8 cellular contexts compared by ENCODE assay signal in the genomic region with DNA sequence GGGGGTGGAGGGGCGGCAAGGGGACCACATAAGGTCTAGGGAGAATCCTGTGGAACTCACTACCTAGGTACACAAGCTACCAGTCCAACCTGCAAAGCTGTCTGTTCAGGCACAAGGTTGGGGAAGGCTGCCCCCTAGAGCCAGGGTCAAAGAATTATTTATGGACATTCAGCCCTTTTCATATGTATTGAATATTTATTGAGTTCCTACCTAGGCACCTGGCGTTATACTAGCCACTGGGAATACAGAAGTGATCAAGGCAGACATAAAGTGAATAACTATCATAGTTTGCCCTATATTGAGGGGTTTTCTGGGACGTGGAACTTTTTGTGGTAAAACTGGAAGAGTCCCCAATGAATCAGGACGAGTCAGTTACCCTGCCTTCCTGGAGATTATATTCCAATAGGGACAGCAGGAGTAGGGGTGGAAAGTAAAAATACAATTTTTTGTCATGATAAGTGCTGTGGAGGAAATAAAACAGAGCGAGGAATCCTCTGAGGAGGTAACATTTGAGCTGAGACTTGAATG. TPM values are rescaled to one million over a fixed set of nuclear protein-coding genes. Genes with fewer than 3 reads are reported as not detected.
DNase-seq lines count a peak whose midpoint lies in the region; ATAC-seq and TF ChIP-seq lines count a peak whose summit lies in the region.

No MANE protein-coding gene starts in this region.

- peak; percentile 60 for TF ChIP-seq CTCF in AG10803 (conservative IDR thresholded peaks at IDR 0.05; ENCODE audit: low read length)

- DNase-seq in AG10803 (ENCODE audit: low read depth), result peak; percentile 43
- peak; percentile 54 for DNase-seq in GM19238 (ENCODE audit: insufficient read length, low spot score)
- DNase-seq in NCI-H774 (lab: John Stamatoyannopoulos, UW), result peak; percentile 46
- DNase-seq in activated CD8-positive, alpha-beta memory T cell treated with anti-CD3 and anti-CD28 coated beads, Interleukin-2, amount 10 ng/mL, durations not matched to agents 7 days and 5 days, result peak; percentile 89
- DNase-seq in pons (ENCODE audit: low spot score), result peak; percentile 84
- DNase-seq in D341Med (ENCODE audit: low spot score), result no peak
- no peak for DNase-seq in GOT3 (lab: John Stamatoyannopoulos, UW)

- H3K4me3 ChIP-seq in AG10803 (ENCODE audit: low read length), result no peak overlapping the region

- H3K9me3 Mint-ChIP-seq in activated CD8-positive, alpha-beta memory T cell treated with anti-CD3 and anti-CD28 coated beads, Interleukin-2, amount 10 ng/mL, durations not matched to agents 7 days and 5 days (ENCODE audit: low read depth), result no peaks in the 10 kb centered on the region

- peaks cover 27% of the 10 kb centered on the region for H3K4me1 Mint-ChIP-seq in activated CD8-positive, alpha-beta memory T cell treated with anti-CD3 and anti-CD28 coated beads, Interleukin-2, amount 10 ng/mL, durations not matched to agents 7 days and 5 days

- H3K27ac Mint-ChIP-seq in activated CD8-positive, alpha-beta memory T cell treated with anti-CD3 and anti-CD28 coated beads, Interleukin-2, amount 10 ng/mL, durations not matched to agents 7 days and 5 days, result peak overlapping the region; percentile 58

- CTCF ChIA-PET in activated CD8-positive, alpha-beta memory T cell treated with anti-CD3 and anti-CD28 coated beads, Interleukin-2, amount 10 ng/mL, durations not matched to agents 7 days and 5 days (lab: Charles Lee), result interaction anchor here (0.7 to 19.5 kb wide), 27 partner anchors 11 to 423 kb away, joined by 3 to 954 read pairs (median 4); a partner anchor contains a TSS

- peak; percentile 85 for ATAC-seq in activated CD8-positive, alpha-beta memory T cell treated with anti-CD3 and anti-CD28 coated beads, Interleukin-2, amount 10 ng/mL, durations not matched to agents 7 days and 5 days
- peak; percentile 55 for ATAC-seq in esophagus mucosa

- no peak overlapping the region for H3K4me3 Mint-ChIP-seq in activated CD8-positive, alpha-beta memory T cell treated with anti-CD3 and anti-CD28 coated beads, Interleukin-2, amount 10 ng/mL, durations not matched to agents 7 days and 5 days

- H3K27me3 Mint-ChIP-seq in activated CD8-positive, alpha-beta memory T cell treated with anti-CD3 and anti-CD28 coated beads, Interleukin-2, amount 10 ng/mL, durations not matched to agents 7 days and 5 days, result peaks cover 16% of the 10 kb centered on the region

- H3K36me3 Mint-ChIP-seq in activated CD8-positive, alpha-beta memory T cell treated with anti-CD3 and anti-CD28 coated beads, Interleukin-2, amount 10 ng/mL, durations not matched to agents 7 days and 5 days, result no peaks in the 10 kb centered on the region

RNA-seq across cellular contexts. Expression of a gene that starts 5.8 kb away (rescaled TPM):
- 10 to 100 TPM; 13.9 to 18.5 TPM for total RNA-seq in activated CD8-positive, alpha-beta memory T cell treated with anti-CD3 and anti-CD28 coated beads, Interleukin-2, amount 10 ng/mL, durations not matched to agents 7 days and 5 days
- total RNA-seq in esophagus mucosa, result 19.8 TPM

RNA-seq across cellular contexts. Expression of a gene that starts 8.6 kb away (rescaled TPM):
- total RNA-seq in activated CD8-positive, alpha-beta memory T cell treated with anti-CD3 and anti-CD28 coated beads, Interleukin-2, amount 10 ng/mL, durations not matched to agents 7 days and 5 days, result 1 to 10 TPM; 1.5 to 1.9 TPM
- 16.5 TPM for total RNA-seq in esophagus mucosa

RNA-seq across cellular contexts. Expression of a gene that starts 42.0 kb away (rescaled TPM):
- total RNA-seq in activated CD8-positive, alpha-beta memory T cell treated with anti-CD3 and anti-CD28 coated beads, Interleukin-2, amount 10 ng/mL, durations not matched to agents 7 days and 5 days, result not detected
- 66.9 TPM for total RNA-seq in esophagus mucosa

RNA-seq across cellular contexts. Expression of a gene that starts 52.4 kb away (rescaled TPM):
- 100 to 1,000 TPM; 226 to 284 TPM for total RNA-seq in activated CD8-positive, alpha-beta memory T cell treated with anti-CD3 and anti-CD28 coated beads, Interleukin-2, amount 10 ng/mL, durations not matched to agents 7 days and 5 days
- 25.1 TPM for total RNA-seq in esophagus mucosa

Comparison
In these comparisons a context has a peak if more than half of its experiments do, and no peak if none do; other contexts are left out.
1. DNase-seq: peak in AG10803 (single experiment), GM19238 (single experiment), NCI-H774 (single experiment), activated CD8-positive, alpha-beta memory T cell treated with anti-CD3 and anti-CD28 coated beads, Interleukin-2, amount 10 ng/mL, durations not matched to agents 7 days and 5 days (single experiment) and pons (single experiment); none in D341Med (single experiment) and GOT3 (single experiment).
2. RNA of a gene that starts 42.0 kb away (total RNA-seq): 66.9 TPM in esophagus mucosa (single experiment); not detected in activated CD8-positive, alpha-beta memory T cell treated with anti-CD3 and anti-CD28 coated beads, Interleukin-2, amount 10 ng/mL, durations not matched to agents 7 days and 5 days; every median in the first group is over 10 times any median in the second.